13 cellular contexts compared by ENCODE assay signal in genomic region chr5:111231053-111231586, GRCh38. TPM values are rescaled to one million over a fixed set of nuclear protein-coding genes. Genes with fewer than 3 reads are reported as not detected.
A peak's percentile ranks its signal among the peaks of the same experiment; 100 is the strongest.
DNase-seq lines count a peak whose midpoint lies in the region; ATAC-seq and TF ChIP-seq lines count a peak whose summit lies in the region.
"Had no signal": no experiment of that assay in that cellular context is flagged by ENCODE, and none has a peak within 500 bp of the region (broad histone marks: within the 10 kb centered on the region; RNA-seq: fewer than 3 reads in every experiment).

No MANE protein-coding gene starts in this region.

- peak; percentile 52 for ATAC-seq in stimulated activated naive CD8-positive, alpha-beta T cell treated with anti-CD3 and anti-CD28 coated beads, Interleukin-15, Interleukin-2, amounts not matched to agents 100 U/mL and 50 U/mL, for 24 hours
- ATAC-seq: Right ventricle myocardium inferior had no signal

- DNase-seq in activated CD4-positive, alpha-beta T cell treated with anti-CD3 and anti-CD28 coated beads, Interleukin-2, amount 10 ng/mL, durations not matched to agents 7 days and 5 days = no peak
- no peak for DNase-seq in activated CD4-positive, alpha-beta T cell treated with anti-CD3 and anti-CD28 coated beads, Interleukin-2, amount 50 U/mL, for 1 hour
- peak; percentile 12 for DNase-seq in NCI-H69 (lab: John Stamatoyannopoulos, UW)
- DNase-seq in activated T-helper 1 cell treated with anti-CD3 and anti-CD28 coated beads, Interleukin-12 subunit alpha, Interleukin-12 subunit beta, Interleukin-2, Interleukin-4 antibody, amounts not matched to agents 30 ng/mL and 10 ng/mL and 1 ng/mL, durations not matched to agents 14 hours and 24 hours and 36 hours (ENCODE audit: low spot score) = no peak
- no peak for DNase-seq in stimulated activated naive CD8-positive, alpha-beta T cell treated with anti-CD3 and anti-CD28 coated beads, Interleukin-15, Interleukin-2, amounts not matched to agents 100 U/mL and 50 U/mL, for 24 hours
- DNase-seq in esophagus squamous epithelium (lab: John Stamatoyannopoulos, UW) = no peak
- DNase-seq in activated effector memory CD4-positive, alpha-beta T cell treated with anti-CD3 and anti-CD28 coated beads, Interleukin-2, amount 50 U/mL, for 16 hours = no peak
- DNase-seq in GM19240 (ENCODE audit: insufficient read length, low spot score) = no peak
- DNase-seq: NCI-H1436 treated with DMSO at 0.1 percent for 48 hours; NCI-H524; stimulated activated CD4-positive, alpha-beta T cell treated with anti-CD3 and anti-CD28 coated beads, Interleukin-12 subunit alpha, Interleukin-12 subunit beta, amount 100 ng/mL, for 4 hours; trophoblast cell had no signal

- no peaks in the 10 kb centered on the region for H3K9me3 Mint-ChIP-seq in activated CD4-positive, alpha-beta T cell treated with anti-CD3 and anti-CD28 coated beads, Interleukin-2, amount 10 ng/mL, durations not matched to agents 7 days and 5 days
- H3K9me3 Mint-ChIP-seq in activated T-helper 1 cell treated with anti-CD3 and anti-CD28 coated beads, Interleukin-12 subunit alpha, Interleukin-12 subunit beta, Interleukin-2, Interleukin-4 antibody, amounts not matched to agents 30 ng/mL and 10 ng/mL and 1 ng/mL, durations not matched to agents 14 hours and 24 hours and 36 hours = no peaks in the 10 kb centered on the region

- WGBS in esophagus squamous epithelium, 2 donors = 89 to 100% methylated on average over 1 of the region's 1 CpG

- no peaks in the 10 kb centered on the region for H3K36me3 ChIP-seq in esophagus squamous epithelium

- intact Hi-C loops in activated T-helper 1 cell treated with anti-CD3 and anti-CD28 coated beads, Interleukin-12 subunit alpha, Interleukin-12 subunit beta, Interleukin-2, Interleukin-4 antibody, amounts not matched to agents 30 ng/mL and 10 ng/mL and 1 ng/mL, durations not matched to agents 14 hours and 24 hours and 36 hours (cut with micrococcal nuclease) = loop anchor here (2.0 to 5.0 kb wide), 5 partner anchors 106 to 1544 kb away; partner anchors contain the start of genes MAN2A1, NREP and SLC25A46
- intact Hi-C loops in esophagus squamous epithelium (cut with DNase I) = no loop called here

- H3K27me3 ChIP-seq in esophagus squamous epithelium = peaks cover 0 to 5% (median 0%) of the 10 kb centered on the region in 4 donors

- H3K4me3 Mint-ChIP-seq in activated CD4-positive, alpha-beta T cell treated with anti-CD3 and anti-CD28 coated beads, Interleukin-2, amount 10 ng/mL, durations not matched to agents 7 days and 5 days = peak overlapping the region; percentile 57
- H3K4me3 Mint-ChIP-seq in activated T-helper 1 cell treated with anti-CD3 and anti-CD28 coated beads, Interleukin-12 subunit alpha, Interleukin-12 subunit beta, Interleukin-2, Interleukin-4 antibody, amounts not matched to agents 30 ng/mL and 10 ng/mL and 1 ng/mL, durations not matched to agents 14 hours and 24 hours and 36 hours = peak overlapping the region; percentile 76

- peaks cover 80% of the 10 kb centered on the region for H3K4me1 Mint-ChIP-seq in activated CD4-positive, alpha-beta T cell treated with anti-CD3 and anti-CD28 coated beads, Interleukin-2, amount 10 ng/mL, durations not matched to agents 7 days and 5 days
- H3K4me1 Mint-ChIP-seq in activated T-helper 1 cell treated with anti-CD3 and anti-CD28 coated beads, Interleukin-12 subunit alpha, Interleukin-12 subunit beta, Interleukin-2, Interleukin-4 antibody, amounts not matched to agents 30 ng/mL and 10 ng/mL and 1 ng/mL, durations not matched to agents 14 hours and 24 hours and 36 hours (ENCODE audit: low read depth) = peaks cover 97% of the 10 kb centered on the region

- POLR2A ChIA-PET in activated CD4-positive, alpha-beta T cell treated with anti-CD3 and anti-CD28 coated beads, Interleukin-2, amount 10 ng/mL, durations not matched to agents 7 days and 5 days (lab: Charles Lee) = no interaction called here

- peaks cover 0 to 7% (median 0%) of the 10 kb centered on the region in 3 donors for H3K4me1 ChIP-seq in esophagus squamous epithelium

- no peak for TF ChIP-seq POLR2A in esophagus squamous epithelium (IDR thresholded peaks at IDR 0.05)

- no peaks in the 10 kb centered on the region for H3K27me3 Mint-ChIP-seq in activated CD4-positive, alpha-beta T cell treated with anti-CD3 and anti-CD28 coated beads, Interleukin-2, amount 10 ng/mL, durations not matched to agents 7 days and 5 days
- no peaks in the 10 kb centered on the region for H3K27me3 Mint-ChIP-seq in activated T-helper 1 cell treated with anti-CD3 and anti-CD28 coated beads, Interleukin-12 subunit alpha, Interleukin-12 subunit beta, Interleukin-2, Interleukin-4 antibody, amounts not matched to agents 30 ng/mL and 10 ng/mL and 1 ng/mL, durations not matched to agents 14 hours and 24 hours and 36 hours (ENCODE audit: insufficient read depth)

- no peak for TF ChIP-seq CTCF in esophagus squamous epithelium (IDR thresholded peaks at IDR 0.05)

- H3K27ac Mint-ChIP-seq in activated CD4-positive, alpha-beta T cell treated with anti-CD3 and anti-CD28 coated beads, Interleukin-2, amount 10 ng/mL, durations not matched to agents 7 days and 5 days = peak overlapping the region; percentile 86
- peak overlapping the region; percentile 86 for H3K27ac Mint-ChIP-seq in activated T-helper 1 cell treated with anti-CD3 and anti-CD28 coated beads, Interleukin-12 subunit alpha, Interleukin-12 subunit beta, Interleukin-2, Interleukin-4 antibody, amounts not matched to agents 30 ng/mL and 10 ng/mL and 1 ng/mL, durations not matched to agents 14 hours and 24 hours and 36 hours

- no peaks in the 10 kb centered on the region for H3K9me3 ChIP-seq in esophagus squamous epithelium

- H3K36me3 Mint-ChIP-seq in activated CD4-positive, alpha-beta T cell treated with anti-CD3 and anti-CD28 coated beads, Interleukin-2, amount 10 ng/mL, durations not matched to agents 7 days and 5 days (ENCODE audit: low read depth) = peaks cover 57% of the 10 kb centered on the region
- peaks cover 26% of the 10 kb centered on the region for H3K36me3 Mint-ChIP-seq in activated T-helper 1 cell treated with anti-CD3 and anti-CD28 coated beads, Interleukin-12 subunit alpha, Interleukin-12 subunit beta, Interleukin-2, Interleukin-4 antibody, amounts not matched to agents 30 ng/mL and 10 ng/mL and 1 ng/mL, durations not matched to agents 14 hours and 24 hours and 36 hours (ENCODE audit: low read depth)

- no peak overlapping the region for H3K4me3 ChIP-seq in esophagus squamous epithelium

- H3K27ac ChIP-seq in esophagus squamous epithelium = peak overlapping the region in 1 of 4 donors; percentile 13

- CTCF ChIA-PET in activated CD4-positive, alpha-beta T cell treated with anti-CD3 and anti-CD28 coated beads, Interleukin-2, amount 10 ng/mL, durations not matched to agents 7 days and 5 days (lab: Charles Lee) = interaction anchor here (1.9 to 2.4 kb wide), 2 partner anchors 16 to 23 kb away, joined by 8 to 11 read pairs; no protein-coding TSS in a partner anchor

RNA-seq across cellular contexts. Expression of gene CAMK4, which starts 6.9 kb away (rescaled TPM):
- 100 to 1,000 TPM; 138 to 139 TPM for total RNA-seq in activated CD4-positive, alpha-beta T cell treated with anti-CD3 and anti-CD28 coated beads, Interleukin-2, amount 10 ng/mL, durations not matched to agents 7 days and 5 days
- 51.8 and 56.9 TPM in 2 replicates for total RNA-seq in activated T-helper 1 cell treated with anti-CD3 and anti-CD28 coated beads, Interleukin-12 subunit alpha, Interleukin-12 subunit beta, Interleukin-2, Interleukin-4 antibody, amounts not matched to agents 30 ng/mL and 10 ng/mL and 1 ng/mL, durations not matched to agents 14 hours and 24 hours and 36 hours
- 1 to 10 TPM; 1.5 to 3.2 (median 2.6) TPM for total RNA-seq in esophagus squamous epithelium

Comparison
In these comparisons a context has a peak if more than half of its experiments do, and no peak if none do; other contexts are left out.
1. RNA of gene CAMK4, which starts 6.9 kb away (total RNA-seq): 138 to 139 TPM in activated CD4-positive, alpha-beta T cell treated with anti-CD3 and anti-CD28 coated beads, Interleukin-2, amount 10 ng/mL, durations not matched to agents 7 days and 5 days and 51.8 to 56.9 TPM in activated T-helper 1 cell treated with anti-CD3 and anti-CD28 coated beads, Interleukin-12 subunit alpha, Interleukin-12 subunit beta, Interleukin-2, Interleukin-4 antibody, amounts not matched to agents 30 ng/mL and 10 ng/mL and 1 ng/mL, durations not matched to agents 14 hours and 24 hours and 36 hours; 1.5 to 3.2 TPM in esophagus squamous epithelium; every median in the first group is over 10 times any median in the second.